In genomic region chr16:81616321-81617020, GRCh38 we compare ENCODE assay signal across 8 cellular contexts.
DNase-seq lines count a peak whose midpoint lies in the region; ATAC-seq lines count a peak whose summit lies in the region.

No MANE protein-coding gene starts in this region.

- intact Hi-C loops in left colon (cut with DNase I, micrococcal nuclease): no loop called here

- ATAC-seq in GM18511 (IDR thresholded peaks at IDR 0.05; ENCODE audit: unreplicated experiment) (peak; percentile 91), HG02884 (IDR thresholded peaks at IDR 0.05; ENCODE audit: unreplicated experiment) (peak; percentile 74), left colon (peak; percentile 55), GM21515 (IDR thresholded peaks at IDR 0.05; ENCODE audit: unreplicated experiment) (no peak)

- peak overlapping the region; percentile 60 for H3K27ac ChIP-seq in angular gyrus (ENCODE audit: low read depth, low read length)

- DNase-seq in T-helper 2 cell (peak in 4 of 5 experiments; percentile 47 to 98 (median 73)), left colon (peak; percentile 74 to 79), NCI-H2227 treated with DMSO at 0.1 percent for 48 hours (lab: John Stamatoyannopoulos, UW) (no peak)
- peak; percentile 50 for DNase-seq in stimulated activated CD8-positive, alpha-beta memory T cell treated with anti-CD3 and anti-CD28 coated beads, Interleukin-12 subunit alpha, Interleukin-12 subunit beta, amount 100 ng/mL, for 1 hour (ENCODE audit: low read depth)
